In genomic region chr1:182141040-182141439, GRCh38 we compare ENCODE assay signal across 27 cellular contexts.
"Had no signal": no experiment of that assay in that cellular context is flagged by ENCODE, and none has a peak within 500 bp of the region (broad histone marks: within the 10 kb centered on the region; RNA-seq: fewer than 3 reads in every experiment).

No MANE protein-coding gene starts in this region.

- H3K27me3 Mint-ChIP-seq: progenitor cell of endocrine pancreas had no signal

- H3K27ac ChIP-seq: esophagus muscularis mucosa, foreskin keratinocyte, gastroesophageal sphincter, heart left ventricle, hepatocyte, neural progenitor cell, parathyroid adenoma, right atrium auricular region, suprapubic skin, transverse colon, vagina had no signal

- H3K9me3 Mint-ChIP-seq: endodermal cell; naive thymus-derived CD4-positive, alpha-beta T cell; nephron; neural progenitor cell; stimulated activated naive CD8-positive, alpha-beta T cell treated with anti-CD3 and anti-CD28 coated beads, Interleukin-15, amount 100 ng/mL, for 72 hours had no signal

- H3K27ac Mint-ChIP-seq: endodermal cell; naive thymus-derived CD4-positive, alpha-beta T cell; nephron; neural progenitor cell; progenitor cell of endocrine pancreas had no signal

- H3K4me3 Mint-ChIP-seq: endodermal cell; naive thymus-derived CD4-positive, alpha-beta T cell; nephron; neural progenitor cell; stimulated activated naive CD8-positive, alpha-beta T cell treated with anti-CD3 and anti-CD28 coated beads, Interleukin-15, amount 100 ng/mL, for 72 hours had no signal

- DNase-seq: effector CD8-positive, alpha-beta T cell; endodermal cell; heart left ventricle; kidney; mesenchymal stem cell; midbrain; naive thymus-derived CD4-positive, alpha-beta T cell; stimulated activated CD4-positive, alpha-beta T cell treated with anti-CD3 and anti-CD28 coated beads, Interleukin-12 subunit alpha, Interleukin-12 subunit beta, amount 100 ng/mL, for 4 hours; stimulated activated CD4-positive, alpha-beta T cell treated with anti-CD3 and anti-CD28 coated beads, Interleukin-1b, Interleukin-23, amount 100 ng/mL, for 48 hours; stimulated activated CD4-positive, alpha-beta T cell treated with anti-CD3 and anti-CD28 coated beads, Interleukin-4, amount 100 ng/mL, for 1 hour; stimulated activated CD8-positive, alpha-beta memory T cell treated with anti-CD3 and anti-CD28 coated beads, Interleukin-4, amount 100 ng/mL, for 48 hours; stimulated activated naive CD4-positive, alpha-beta T cell; stimulated activated naive CD8-positive, alpha-beta T cell treated with anti-CD3 and anti-CD28 coated beads, Interleukin-15, amount 100 ng/mL, for 72 hours; transverse colon had no signal

- H3K36me3 Mint-ChIP-seq: naive thymus-derived CD4-positive, alpha-beta T cell; neural progenitor cell had no signal

- H3K4me3 ChIP-seq: esophagus muscularis mucosa, gastroesophageal sphincter, heart left ventricle, hepatocyte, lung, neural progenitor cell, right atrium auricular region, smooth muscle cell, suprapubic skin, transverse colon, vagina had no signal
